19 cellular contexts compared by ENCODE assay signal in genomic region chrX:133658244-133658911, GRCh38.
"Had no signal": no experiment of that assay in that cellular context is flagged by ENCODE, and none has a peak within 500 bp of the region (broad histone marks: within the 10 kb centered on the region; RNA-seq: fewer than 3 reads in every experiment).

No MANE protein-coding gene starts in this region.

- H3K4me3 ChIP-seq: coronary artery, heart left ventricle, testis had no signal

- H3K4me1 ChIP-seq: heart left ventricle, testis had no signal

- H3K27me3 ChIP-seq: testis had no signal

- H3K27ac Mint-ChIP-seq: activated naive CD4-positive, alpha-beta T cell treated with anti-CD3 and anti-CD28 coated beads, Interleukin-2, amount 50 U/mL, for 72 hours; activated T-cell treated with anti-CD3 and anti-CD28 coated beads, Interleukin-2, amount 50 U/mL, for 24 hours; activated T-helper 17 cell treated with anti-CD3 and anti-CD28 coated beads, Interleukin-2, amount 50 U/mL, for 72 hours; natural killer cell treated with Interleukin-12 subunit alpha and Interleukin-12 subunit beta and Interleukin-15 and Interleukin-18, amount 100 ng/mL, for 72 hours; stimulated activated memory B cell treated with anti-CD40 and anti-IgM and Interleukin-4, amounts not matched to agents 10 μg/mL and 1 μg/mL and 100 μg/mL, for 72 hours; T-cell; T-helper 2 cell treated with Interferon-gamma antibody and Interleukin-4, amounts not matched to agents 5 μg/mL and 100 μg/mL, for 36 hours had no signal

- H3K27me3 Mint-ChIP-seq: stimulated activated memory B cell treated with anti-CD40 and anti-IgM and Interleukin-4, amounts not matched to agents 10 μg/mL and 1 μg/mL and 100 μg/mL, for 72 hours had no signal

- H3K4me1 Mint-ChIP-seq: activated T-helper 17 cell treated with anti-CD3 and anti-CD28 coated beads, Interleukin-2, amount 50 U/mL, for 72 hours; central memory CD8-positive, alpha-beta T cell; stimulated activated memory B cell treated with anti-CD40 and anti-IgM and Interleukin-4, amounts not matched to agents 10 μg/mL and 1 μg/mL and 100 μg/mL, for 72 hours; T-cell had no signal

- H3K36me3 ChIP-seq: heart left ventricle had no signal

- H3K9me3 Mint-ChIP-seq: activated naive CD4-positive, alpha-beta T cell treated with anti-CD3 and anti-CD28 coated beads, Interleukin-2, amount 50 U/mL, for 72 hours; activated T-cell treated with anti-CD3 and anti-CD28 coated beads, Interleukin-2, amount 50 U/mL, for 24 hours; activated T-helper 17 cell treated with anti-CD3 and anti-CD28 coated beads, Interleukin-2, amount 50 U/mL, for 72 hours; central memory CD8-positive, alpha-beta T cell; natural killer cell treated with Interleukin-12 subunit alpha and Interleukin-12 subunit beta and Interleukin-15 and Interleukin-18, amount 100 ng/mL, for 72 hours; stimulated activated memory B cell treated with anti-CD40 and anti-IgM and Interleukin-4, amounts not matched to agents 10 μg/mL and 1 μg/mL and 100 μg/mL, for 72 hours; T-cell; T-helper 2 cell treated with Interferon-gamma antibody and Interleukin-4, amounts not matched to agents 5 μg/mL and 100 μg/mL, for 36 hours had no signal

- H3K4me3 Mint-ChIP-seq: activated T-cell treated with anti-CD3 and anti-CD28 coated beads, Interleukin-2, amount 50 U/mL, for 24 hours; activated T-helper 17 cell treated with anti-CD3 and anti-CD28 coated beads, Interleukin-2, amount 50 U/mL, for 72 hours; central memory CD8-positive, alpha-beta T cell; natural killer cell treated with Interleukin-12 subunit alpha and Interleukin-12 subunit beta and Interleukin-15 and Interleukin-18, amount 100 ng/mL, for 72 hours; stimulated activated memory B cell treated with anti-CD40 and anti-IgM and Interleukin-4, amounts not matched to agents 10 μg/mL and 1 μg/mL and 100 μg/mL, for 72 hours; T-cell; T-helper 2 cell treated with Interferon-gamma antibody and Interleukin-4, amounts not matched to agents 5 μg/mL and 100 μg/mL, for 36 hours had no signal

- ATAC-seq: activated CD4-positive, CD25-positive, alpha-beta regulatory T cell treated with anti-CD3 and anti-CD28 coated beads, Interleukin-2, amount 50 U/mL, for 24 hours; activated naive CD4-positive, alpha-beta T cell treated with anti-CD3 and anti-CD28 coated beads, Interleukin-2, amount 50 U/mL, for 72 hours; activated T-helper 17 cell treated with anti-CD3 and anti-CD28 coated beads, Interleukin-2, amount 50 U/mL, for 72 hours; heart left ventricle; left cardiac atrium; natural killer cell treated with Interleukin-12 subunit alpha and Interleukin-12 subunit beta and Interleukin-15 and Interleukin-18, amount 100 ng/mL, for 72 hours; sciatic nerve; stimulated activated memory B cell treated with anti-CD40 and anti-IgM and Interleukin-4, amounts not matched to agents 10 μg/mL and 1 μg/mL and 100 μg/mL, for 72 hours; T-cell had no signal

- H3K36me3 Mint-ChIP-seq: activated naive CD4-positive, alpha-beta T cell treated with anti-CD3 and anti-CD28 coated beads, Interleukin-2, amount 50 U/mL, for 72 hours; natural killer cell treated with Interleukin-12 subunit alpha and Interleukin-12 subunit beta and Interleukin-15 and Interleukin-18, amount 100 ng/mL, for 72 hours; stimulated activated memory B cell treated with anti-CD40 and anti-IgM and Interleukin-4, amounts not matched to agents 10 μg/mL and 1 μg/mL and 100 μg/mL, for 72 hours; T-cell had no signal

- DNase-seq: activated CD4-positive, alpha-beta T cell treated with anti-CD3 and anti-CD28 coated beads, Interleukin-2, amount 50 U/mL, for 1 hour; activated T-cell treated with anti-CD3 and anti-CD28 coated beads, Interleukin-2, amount 50 U/mL, for 24 hours; aorta; heart left ventricle; left cardiac atrium; small intestine; T-cell; testis had no signal

- H3K9me3 ChIP-seq: heart left ventricle, testis had no signal

- H3K27ac ChIP-seq: coronary artery, epithelial cell of prostate, heart left ventricle, testis, VCaP had no signal
